In the genomic region with DNA sequence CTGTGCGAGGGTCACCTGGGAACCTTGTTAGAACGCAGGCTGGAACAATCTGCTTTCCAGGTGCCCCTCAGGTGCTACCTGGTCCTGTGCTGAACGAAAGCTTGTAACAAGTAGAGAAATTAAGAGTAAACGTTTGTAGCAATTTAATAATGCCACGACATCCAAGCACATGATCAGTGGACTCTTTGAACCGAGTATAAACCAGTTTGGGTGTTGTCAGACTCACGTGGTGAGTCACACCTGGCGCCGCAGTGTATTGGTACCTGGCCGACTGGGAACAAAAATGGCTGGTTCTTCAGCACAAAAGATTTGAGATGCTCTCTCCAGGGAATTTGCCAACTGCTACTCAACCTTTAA, we compare ENCODE assay signal across 8 cellular contexts. TPM values are rescaled to one million over a fixed set of nuclear protein-coding genes. Genes with fewer than 3 reads are reported as not detected.
DNase-seq lines count a peak whose midpoint lies in the region; ATAC-seq and TF ChIP-seq lines count a peak whose summit lies in the region.

No MANE protein-coding gene starts in this region.

- H3K4me3 ChIP-seq in A673 (ENCODE audit: low read depth, low read length, poor library complexity, severe bottlenecking) (peak overlapping the region; percentile 90), breast epithelium (peak overlapping the region; percentile 54 to 88 (median 78))

- H3K9me3 ChIP-seq in A673 (ENCODE audit: low read depth, low read length, poor library complexity, severe bottlenecking), result no peaks in the 10 kb centered on the region
- H3K9me3 ChIP-seq in breast epithelium, result no peaks in the 10 kb centered on the region

- H3K27me3 ChIP-seq in A673 (replicated peaks; ENCODE audit: insufficient read depth, low read depth, low read length, poor library complexity) (no peaks in the 10 kb centered on the region), breast epithelium (no peaks in the 10 kb centered on the region)

- no peaks in the 10 kb centered on the region for H3K27me3 Mint-ChIP-seq in HFFc6 (ENCODE audit: insufficient read depth)

- no TSS peak for BruUV-seq in A673 (replicated peaks; lab: Mats Ljungman, UMichigan)

- H3K27ac ChIP-seq in A673 (ENCODE audit: low read depth, low read length, poor library complexity, severe bottlenecking), result peak overlapping the region; percentile 84
- peak overlapping the region; percentile 86 to 89 for H3K27ac ChIP-seq in breast epithelium

- TF ChIP-seq CTCF in A673 (conservative IDR thresholded peaks at IDR 0.05; ENCODE audit: low read depth, low read length) (no peak), HFFc6 (IDR thresholded peaks at IDR 0.05) (no peak), breast epithelium (IDR thresholded peaks at IDR 0.05) (no peak)

- POLR2A ChIA-PET in A673 (lab: Charles Lee; ENCODE audit: low non-redundant PET), result interaction anchor here (0.7 kb wide), 1 partner anchor 223 kb away, joined by 3 read pairs; no protein-coding TSS in a partner anchor

- peaks cover 50% of the 10 kb centered on the region for H3K4me1 ChIP-seq in A673 (ENCODE audit: insufficient read depth, low read length, poor library complexity, severe bottlenecking)
- H3K4me1 ChIP-seq in breast epithelium, result no peaks in the 10 kb centered on the region

- TF ChIP-seq POLR2A in breast epithelium (IDR thresholded peaks at IDR 0.05), result no peak

- DNase-seq in A673 (ENCODE audit: low spot score) (no peak), HFFc6 (no peak), breast epithelium (ENCODE audit: low spot score in 2 of 2) (peak; percentile 56 to 73), mucosa of gallbladder (ENCODE audit: low spot score) (peak; percentile 70), SK-N-DZ (ENCODE audit: low spot score) (no peak), head of caudate nucleus (no peak)

- H3K4me3 Mint-ChIP-seq in HFFc6, result peak overlapping the region; percentile 99

- ATAC-seq in GM21528 (IDR thresholded peaks at IDR 0.05; ENCODE audit: low FRiP score, unreplicated experiment) (no peak), HG03439 (IDR thresholded peaks at IDR 0.05; ENCODE audit: unreplicated experiment) (no peak)

- H3K27ac Mint-ChIP-seq in HFFc6, result peak overlapping the region; percentile 91

- no peaks in the 10 kb centered on the region for H3K36me3 ChIP-seq in A673 (ENCODE audit: insufficient read depth, low read length, poor library complexity, severe bottlenecking)
- no peaks in the 10 kb centered on the region for H3K36me3 ChIP-seq in breast epithelium

- no peaks in the 10 kb centered on the region for H3K9me3 Mint-ChIP-seq in HFFc6

- CTCF ChIA-PET in A673 (lab: Charles Lee), result no interaction called here

- intact Hi-C loops in A673 (cut with micrococcal nuclease; ENCODE audit: unreplicated experiment) (loop anchor here (10.0 kb wide), 1 partner anchor 242 kb away; no protein-coding TSS in a partner anchor), breast epithelium (cut with DNase I; ENCODE audit: low total_unique reads) (no loop called here), head of caudate nucleus (cut with DNase I) (no loop called here)

- peaks cover 25% of the 10 kb centered on the region for H3K36me3 Mint-ChIP-seq in HFFc6 (ENCODE audit: low read depth)

- peaks cover 59% of the 10 kb centered on the region for H3K4me1 Mint-ChIP-seq in HFFc6 (ENCODE audit: low read depth)

RNA-seq across cellular contexts. Expression of gene MYO10, which starts 0.9 kb away (rescaled TPM):
- total RNA-seq in A673 (2021) (194 and 202 TPM in 2 replicates), breast epithelium (10 to 100 TPM in 2 of 3 donors, 1 to 10 TPM in 1; 8.6 to 22.6 (median 21.2) TPM), mucosa of gallbladder (16.2 TPM)
- total RNA-seq in HFFc6 (2021; fragmentation: NEBNext Ultra II Directional; extraction: Animal tissue kit (Norgen Biotek cat#: 25700)), result 100 to 1,000 TPM in 5 of 6 experiments, 10 to 100 TPM in 1; 99.4 to 142 (median 129) TPM
- polyA plus RNA-seq in SK-N-DZ (2014; cell fraction: cytosol; rRNA removed), result 0.92 and 2.4 TPM in 2 replicates
- 0.31 and 0.46 TPM in 2 replicates for polyA plus RNA-seq in SK-N-DZ (2014; cell fraction: nucleus; rRNA removed)

Comparison
In these comparisons a context has a peak if more than half of its experiments do, and no peak if none do; other contexts are left out.
1. DNase-seq: peak in breast epithelium (2 of 2) and mucosa of gallbladder (single experiment); none in A673 (single experiment), HFFc6 (single experiment), SK-N-DZ (single experiment) and head of caudate nucleus (0 of 42).